20 cellular contexts compared by ENCODE assay signal in the genomic region with DNA sequence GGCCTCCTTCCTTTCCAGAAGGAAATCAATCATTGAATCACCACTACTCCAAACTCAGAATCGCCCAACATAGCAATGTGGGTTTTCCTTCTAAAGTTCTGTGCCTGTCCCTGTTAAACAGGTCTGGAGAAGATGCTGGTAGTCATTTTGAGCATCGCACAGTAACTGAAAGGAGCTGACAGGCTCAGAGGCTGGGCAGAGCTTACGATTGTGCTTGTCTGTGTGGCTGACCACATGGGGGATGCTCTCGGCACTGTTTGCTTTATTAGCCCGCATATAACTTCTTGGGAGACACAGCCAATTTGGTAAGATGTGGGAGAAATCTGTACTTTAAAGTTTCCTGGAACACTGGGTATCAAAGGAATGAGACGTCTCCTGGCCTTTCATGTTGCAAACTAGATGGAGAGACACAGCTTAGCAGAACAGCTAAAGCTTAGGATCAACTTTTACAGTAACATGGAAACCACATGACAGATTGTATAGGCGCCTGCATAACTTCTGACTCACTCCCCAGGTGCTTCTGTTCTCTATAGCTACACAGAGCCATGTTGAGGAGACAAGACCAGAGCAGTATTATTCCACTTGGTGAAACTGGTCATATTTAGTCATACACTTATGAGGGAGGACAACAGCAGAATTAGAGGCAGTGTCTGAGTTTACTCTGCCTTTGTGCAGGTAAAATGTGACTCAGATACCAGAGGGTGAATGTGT.
A peak's percentile ranks its signal among the peaks of the same experiment; 100 is the strongest.
DNase-seq lines count a peak whose midpoint lies in the region; ATAC-seq and TF ChIP-seq lines count a peak whose summit lies in the region.
"Had no signal": no experiment of that assay in that cellular context is flagged by ENCODE, and none has a peak within 500 bp of the region (broad histone marks: within the 10 kb centered on the region; RNA-seq: fewer than 3 reads in every experiment).

No MANE protein-coding gene starts in this region.

- no peaks in the 10 kb centered on the region for H3K27me3 Mint-ChIP-seq in activated CD4-positive, alpha-beta memory T cell treated with anti-CD3 and anti-CD28 coated beads for 36 hours
- peaks cover 24% of the 10 kb centered on the region for H3K27me3 Mint-ChIP-seq in activated CD4-positive, alpha-beta memory T cell treated with anti-CD3 and anti-CD28 coated beads, Interleukin-2, amount 10 ng/mL, durations not matched to agents 7 days and 5 days
- H3K27me3 Mint-ChIP-seq: CD8-positive, alpha-beta memory T cell had no signal

- H3K4me1 Mint-ChIP-seq in activated CD4-positive, alpha-beta memory T cell treated with anti-CD3 and anti-CD28 coated beads for 36 hours (ENCODE audit: low read depth): peaks cover 45% of the 10 kb centered on the region
- H3K4me1 Mint-ChIP-seq in activated CD4-positive, alpha-beta memory T cell treated with anti-CD3 and anti-CD28 coated beads, Interleukin-2, amount 10 ng/mL, durations not matched to agents 7 days and 5 days: no peaks in the 10 kb centered on the region

- no peaks in the 10 kb centered on the region for H3K9me3 Mint-ChIP-seq in activated CD4-positive, alpha-beta memory T cell treated with anti-CD3 and anti-CD28 coated beads for 36 hours
- H3K9me3 Mint-ChIP-seq in activated CD4-positive, alpha-beta memory T cell treated with anti-CD3 and anti-CD28 coated beads, Interleukin-2, amount 10 ng/mL, durations not matched to agents 7 days and 5 days: no peaks in the 10 kb centered on the region
- H3K9me3 Mint-ChIP-seq: CD8-positive, alpha-beta memory T cell; neural crest cell had no signal

- H3K27ac Mint-ChIP-seq in activated CD4-positive, alpha-beta memory T cell treated with anti-CD3 and anti-CD28 coated beads for 36 hours: peak overlapping the region; percentile 1
- no peak overlapping the region for H3K27ac Mint-ChIP-seq in activated CD4-positive, alpha-beta memory T cell treated with anti-CD3 and anti-CD28 coated beads, Interleukin-2, amount 10 ng/mL, durations not matched to agents 7 days and 5 days

- H3K4me3 Mint-ChIP-seq in activated CD4-positive, alpha-beta memory T cell treated with anti-CD3 and anti-CD28 coated beads for 36 hours: no peak overlapping the region
- H3K4me3 Mint-ChIP-seq in activated CD4-positive, alpha-beta memory T cell treated with anti-CD3 and anti-CD28 coated beads, Interleukin-2, amount 10 ng/mL, durations not matched to agents 7 days and 5 days: no peak overlapping the region
- H3K4me3 Mint-ChIP-seq: neural crest cell had no signal

- POLR2A ChIA-PET in activated CD4-positive, alpha-beta memory T cell treated with anti-CD3 and anti-CD28 coated beads for 36 hours (lab: Charles Lee): interaction anchor here (0.8 to 1.8 kb wide), 2 partner anchors 10 to 57 kb away, joined by 5 to 12 read pairs; no protein-coding TSS in a partner anchor
- POLR2A ChIA-PET in activated CD4-positive, alpha-beta memory T cell treated with anti-CD3 and anti-CD28 coated beads, Interleukin-2, amount 10 ng/mL, durations not matched to agents 7 days and 5 days (lab: Charles Lee): no interaction called here
- POLR2A ChIA-PET in HEK293T (lab: Yijun Ruan, JAX): no interaction called here

- DNase-seq in activated CD4-positive, alpha-beta memory T cell treated with anti-CD3 and anti-CD28 coated beads for 36 hours: peak; percentile 39
- DNase-seq in activated CD4-positive, alpha-beta memory T cell treated with anti-CD3 and anti-CD28 coated beads, Interleukin-2, amount 10 ng/mL, durations not matched to agents 7 days and 5 days: no peak
- DNase-seq in DMS53 treated with DMSO at 0.1 percent for 48 hours (lab: John Stamatoyannopoulos, UW; ENCODE audit: unreplicated experiment) (peak; percentile 26), SW480 (ENCODE audit: low spot score) (peak; percentile 75), iris pigment epithelial cell (ENCODE audit: low read depth) (peak; percentile 70), NCI-H1694 treated with DMSO at 0.1 percent for 48 hours (lab: John Stamatoyannopoulos, UW) (no peak), HEK293T (ENCODE audit: extremely low spot score) (no peak)
- DNase-seq: activated CD4-positive, alpha-beta T cell treated with anti-CD3 and anti-CD28 coated beads, Interleukin-2, amount 50 U/mL, for 4 hours; activated gamma-delta T cell treated with Interleukin-2 at 50 U/mL for 16 hours; brain microvascular endothelial cell; CD8-positive, alpha-beta memory T cell; dorsolateral prefrontal cortex; esophagus squamous epithelium; GM23248; heart right ventricle; islet precursor cell; NCI-H1436; NCI-H446 treated with DMSO at 0.1 percent for 48 hours had no signal

- H3K36me3 Mint-ChIP-seq in activated CD4-positive, alpha-beta memory T cell treated with anti-CD3 and anti-CD28 coated beads for 36 hours: no peaks in the 10 kb centered on the region
- H3K36me3 Mint-ChIP-seq in activated CD4-positive, alpha-beta memory T cell treated with anti-CD3 and anti-CD28 coated beads, Interleukin-2, amount 10 ng/mL, durations not matched to agents 7 days and 5 days (ENCODE audit: low read depth): no peaks in the 10 kb centered on the region

- CTCF ChIA-PET in activated CD4-positive, alpha-beta memory T cell treated with anti-CD3 and anti-CD28 coated beads for 36 hours (lab: Charles Lee): interaction anchor here (0.6 to 2.2 kb wide), 6 partner anchors 9 to 776 kb away, joined by 3 to 8 read pairs (median 4); no protein-coding TSS in a partner anchor
- CTCF ChIA-PET in activated CD4-positive, alpha-beta memory T cell treated with anti-CD3 and anti-CD28 coated beads, Interleukin-2, amount 10 ng/mL, durations not matched to agents 7 days and 5 days (lab: Charles Lee): no interaction called here
- CTCF ChIA-PET in HEK293T (lab: Yijun Ruan, JAX): no interaction called here

- ATAC-seq in GM21529 (IDR thresholded peaks at IDR 0.05; ENCODE audit: unreplicated experiment): no peak
- ATAC-seq: heart right ventricle had no signal

- intact Hi-C loops in activated CD4-positive, alpha-beta memory T cell treated with anti-CD3 and anti-CD28 coated beads for 36 hours (cut with micrococcal nuclease): loop anchor here (1.0 to 5.0 kb wide), 3 partner anchors 14 to 273 kb away; no protein-coding TSS in a partner anchor

TF ChIP-seq in HEK293T, 16 proteins besides CTCF, POLR2A, EP300 and RAD21:
- TF ChIP-seq SUZ12 (IDR thresholded peaks at IDR 0.05): no peak
- TF ChIP-seq CTBP1 (IDR thresholded peaks at IDR 0.05; ENCODE audit: borderline replicate concordance): no peak
- TF ChIP-seq HDGF (IDR thresholded peaks at IDR 0.05; ENCODE audit: borderline replicate concordance): no peak
- TF ChIP-seq ELF4 (IDR thresholded peaks at IDR 0.05): no peak
- no peak for TF ChIP-seq NFRKB (IDR thresholded peaks at IDR 0.05)
- TF ChIP-seq FOXM1 (IDR thresholded peaks at IDR 0.05; ENCODE audit: borderline replicate concordance): no peak
- no peak for TF ChIP-seq FOXA1 (IDR thresholded peaks at IDR 0.05)
- no peak for TF ChIP-seq BHLHE40 (IDR thresholded peaks at IDR 0.05; ENCODE audit: borderline replicate concordance)
- no peak for TF ChIP-seq LEF1 (IDR thresholded peaks at IDR 0.05; ENCODE audit: borderline replicate concordance)
- TF ChIP-seq SP1 (IDR thresholded peaks at IDR 0.05): no peak
- no peak for TF ChIP-seq L3MBTL2 (conservative IDR thresholded peaks at IDR 0.05)

Comparison
In these comparisons a context has a peak if more than half of its experiments do, and no peak if none do; other contexts are left out.
1. DNase-seq: peak in activated CD4-positive, alpha-beta memory T cell treated with anti-CD3 and anti-CD28 coated beads for 36 hours (single experiment), DMS53 treated with DMSO at 0.1 percent for 48 hours (single experiment), SW480 (single experiment) and iris pigment epithelial cell (single experiment); none in activated CD4-positive, alpha-beta memory T cell treated with anti-CD3 and anti-CD28 coated beads, Interleukin-2, amount 10 ng/mL, durations not matched to agents 7 days and 5 days (single experiment), NCI-H1694 treated with DMSO at 0.1 percent for 48 hours (single experiment) and HEK293T (single experiment).